In genomic region chr9:71984388-71985069, GRCh38 we compare ENCODE assay signal across 10 cellular contexts.
DNase-seq lines count a peak whose midpoint lies in the region; ATAC-seq and TF ChIP-seq lines count a peak whose summit lies in the region.
"Had no signal": no experiment of that assay in that cellular context is flagged by ENCODE, and none has a peak within 500 bp of the region (broad histone marks: within the 10 kb centered on the region; RNA-seq: fewer than 3 reads in every experiment).

No MANE protein-coding gene starts in this region.

- TF ChIP-seq CTCF in RWPE1 (conservative IDR thresholded peaks at IDR 0.05; ENCODE audit: low read depth), result no peak
- TF ChIP-seq CTCF in foreskin fibroblast (IDR thresholded peaks at IDR 0.05; ENCODE audit: low read depth, low read length), result no peak

- POLR2A ChIA-PET in RWPE1 (lab: Yijun Ruan, JAX; ENCODE audit: low non-redundant PET), result no interaction called here

- ATAC-seq in HG03442 (IDR thresholded peaks at IDR 0.05; ENCODE audit: unreplicated experiment), result no peak

- H3K27ac ChIP-seq in RWPE1 (peak overlapping the region; percentile 21; the same call in 1 of the 2 replicates), substantia nigra (ENCODE audit: low read depth, low read length, poor library complexity, severe bottlenecking) (no peak overlapping the region)

- no peak overlapping the region for H3K4me3 ChIP-seq in foreskin fibroblast (ENCODE audit: low read depth in 1 of 2, low read length in 2 of 2)

- peak; percentile 66 for DNase-seq in GM04503 (ENCODE audit: low read depth)
- peak; percentile 34 for DNase-seq in RWPE1 (ENCODE audit: low spot score)
- peak; percentile 82 to 91 for DNase-seq in foreskin fibroblast
- peak; percentile 67 for DNase-seq in renal cortical epithelial cell (ENCODE audit: low read depth)
- no peak for DNase-seq in putamen (ENCODE audit: low spot score)
- no peak for DNase-seq in foreskin melanocyte
- no peak for DNase-seq in substantia nigra (lab: John Stamatoyannopoulos, UW)
- DNase-seq: activated CD4-positive, alpha-beta memory T cell treated with anti-CD3 and anti-CD28 coated beads, Interleukin-2, amount 10 ng/mL, durations not matched to agents 7 days and 5 days; NCI-H1417 treated with DMSO at 0.1 percent for 48 hours had no signal

- CTCF ChIA-PET in RWPE1 (lab: Yijun Ruan, JAX), result interaction anchor here (0.6 to 1.7 kb wide), 3 partner anchors 20 to 287 kb away, joined by 3 to 8 read pairs (median 5); no protein-coding TSS in a partner anchor

Comparison
In these comparisons a context has a peak if more than half of its experiments do, and no peak if none do; other contexts are left out.
1. DNase-seq: peak in GM04503 (single experiment), RWPE1 (single experiment), foreskin fibroblast (2 of 2) and renal cortical epithelial cell (single experiment); none in putamen (single experiment), foreskin melanocyte (single experiment) and substantia nigra (0 of 49).